Comparison of ENCODE assay signal across 22 cellular contexts in the genomic region with DNA sequence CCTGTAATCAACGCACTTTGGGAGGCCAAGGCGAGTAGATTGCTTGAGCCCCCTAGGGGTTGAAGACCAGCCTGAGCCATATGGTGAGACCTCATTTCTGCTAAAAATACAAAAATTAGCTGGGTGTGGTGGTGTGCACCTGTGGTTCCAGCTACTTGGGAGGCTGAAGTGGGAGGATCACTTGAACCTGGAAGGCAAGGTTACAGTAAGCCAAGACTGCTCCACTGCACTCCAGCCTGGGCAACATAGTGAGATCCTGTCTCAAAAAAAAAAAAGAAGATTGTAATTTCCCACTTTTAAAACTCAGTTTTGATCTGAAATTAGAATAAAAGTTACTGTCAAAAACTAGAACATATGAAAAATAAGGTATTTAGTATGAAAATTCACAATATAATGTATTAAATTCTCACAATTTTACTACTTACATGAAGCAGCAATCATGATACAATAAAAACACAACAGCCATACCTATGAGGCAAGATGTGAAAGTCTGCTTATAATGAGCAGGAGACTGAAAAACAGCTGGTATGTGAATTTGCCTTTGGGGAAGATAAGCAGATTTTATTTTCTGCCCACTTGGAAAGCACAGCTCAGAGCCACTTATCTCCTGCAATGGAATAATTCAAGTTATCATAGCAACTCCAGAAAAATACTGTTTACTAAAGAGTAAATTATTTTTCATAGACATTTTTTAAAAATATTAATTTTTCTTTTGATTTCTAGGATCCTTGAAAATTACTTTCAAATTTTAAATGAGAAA. TPM values are rescaled to one million over a fixed set of nuclear protein-coding genes. Genes with fewer than 3 reads are reported as not detected.
DNase-seq lines count a peak whose midpoint lies in the region; ATAC-seq and TF ChIP-seq lines count a peak whose summit lies in the region.
"Had no signal": no experiment of that assay in that cellular context is flagged by ENCODE, and none has a peak within 500 bp of the region (broad histone marks: within the 10 kb centered on the region; RNA-seq: fewer than 3 reads in every experiment).

No MANE protein-coding gene starts in this region.

- no peak overlapping the region for H2AFZ ChIP-seq in GM23338
- H2AFZ ChIP-seq: GM23248 had no signal

- no peak overlapping the region for H3K4ac ChIP-seq in mesendoderm (ENCODE audit: low read depth, low read length)

- H3F3A ChIP-seq in GM23338 (replicated peaks; ENCODE audit: low read depth), result 0 out of 2 replicates have a peak, but pooled peaks cover 7% of the 10 kb centered on the region

- H3K56ac ChIP-seq in mesendoderm (ENCODE audit: low read length), result no peak overlapping the region

- H4K8ac ChIP-seq in mesendoderm (ENCODE audit: low read depth, low read length), result no peak overlapping the region

- H3K79me1 ChIP-seq in mesendoderm (ENCODE audit: low read length), result no peaks in the 10 kb centered on the region

- H3K27ac Mint-ChIP-seq in GM23338, result no peak overlapping the region
- H3K27ac Mint-ChIP-seq in endodermal cell, result no peak overlapping the region
- H3K27ac Mint-ChIP-seq: CD8-positive, alpha-beta memory T cell; HFFc6; IgD-negative memory B cell had no signal

- H3K9ac ChIP-seq in endodermal cell (ENCODE audit: extremely low read depth, low read length, poor library complexity, severe bottlenecking), result no peak overlapping the region
- H3K9ac ChIP-seq in mesendoderm (ENCODE audit: low read length), result no peak overlapping the region
- H3K9ac ChIP-seq: GM23248 had no signal

- H3K4me3 Mint-ChIP-seq in GM23338 (no peak overlapping the region), endodermal cell (no peak overlapping the region)
- H3K4me3 Mint-ChIP-seq: CD4-positive, CD25-positive, alpha-beta regulatory T cell; CD8-positive, alpha-beta memory T cell; HFFc6; IgD-negative memory B cell had no signal

- H3K36me3 Mint-ChIP-seq in GM23338 (ENCODE audit: low read depth), result peaks cover 48% of the 10 kb centered on the region
- H3K36me3 Mint-ChIP-seq in endodermal cell (ENCODE audit: low read depth), result peaks cover 52% of the 10 kb centered on the region

- H3K27me3 ChIP-seq in GM23338 (ENCODE audit: insufficient read depth) (no peaks in the 10 kb centered on the region), endodermal cell (ENCODE audit: control insufficient read depth, insufficient read depth, low read length, poor library complexity, severe bottlenecking) (no peaks in the 10 kb centered on the region), mesendoderm (ENCODE audit: insufficient read depth, low read length, poor library complexity) (no peaks in the 10 kb centered on the region)
- H3K27me3 ChIP-seq: BE2C had no signal

- no peak overlapping the region for H2BK120ac ChIP-seq in mesendoderm (ENCODE audit: low read depth, low read length)

- H3K27me3 Mint-ChIP-seq in GM23338 (ENCODE audit: insufficient read depth, low read depth, poor library complexity), result no peaks in the 10 kb centered on the region
- H3K27me3 Mint-ChIP-seq in endodermal cell (ENCODE audit: insufficient read depth), result no peaks in the 10 kb centered on the region
- H3K27me3 Mint-ChIP-seq: CD4-positive, CD25-positive, alpha-beta regulatory T cell; CD8-positive, alpha-beta memory T cell; IgD-negative memory B cell had no signal

- no peak overlapping the region for H3K18ac ChIP-seq in mesendoderm (ENCODE audit: low read length)

- DNase-seq in GM23338 (ENCODE audit: low spot score) (peak; percentile 27), NCI-H69 (lab: John Stamatoyannopoulos, UW) (peak; percentile 1), endodermal cell (no peak), mesendoderm (peak; percentile 12), NCI-H226 (no peak)
- DNase-seq: ACHN; BE2C; C1 segment of cervical spinal cord; CD4-positive, CD25-positive, alpha-beta regulatory T cell; CD8-positive, alpha-beta memory T cell; COR-L47; DMS 273 treated with DMSO at 0.1 percent for 48 hours; DMS53; DND-41; EL; GM23248; HFFc6 had no signal

- peaks cover 28% of the 10 kb centered on the region; the same call in 1 of the 2 replicates for H3K36me3 ChIP-seq in GM23338 (ENCODE audit: insufficient read depth)
- H3K36me3 ChIP-seq in endodermal cell (ENCODE audit: control insufficient read depth, insufficient read depth, low read length), result peaks cover 43% of the 10 kb centered on the region
- H3K36me3 ChIP-seq in mesendoderm (ENCODE audit: control insufficient read depth, insufficient read depth, low read length), result no peaks in the 10 kb centered on the region

- H3K79me2 ChIP-seq in GM23338 (replicated peaks; ENCODE audit: insufficient read depth) (no peaks in the 10 kb centered on the region), mesendoderm (ENCODE audit: control insufficient read depth, insufficient read depth, low read length) (no peaks in the 10 kb centered on the region)

- H3K4me3 ChIP-seq in GM23338 (no peak overlapping the region), endodermal cell (ENCODE audit: low read length) (no peak overlapping the region), mesendoderm (ENCODE audit: low read length) (no peak overlapping the region)
- H3K4me3 ChIP-seq: GM23248 had no signal

- H2BK5ac ChIP-seq in mesendoderm (ENCODE audit: low read length), result no peak overlapping the region

- H3K4me2 ChIP-seq in GM23338 (no peak overlapping the region), mesendoderm (ENCODE audit: low read length) (no peak overlapping the region)

- H2AK5ac ChIP-seq in mesendoderm (ENCODE audit: low read length), result no peak overlapping the region

- H4K5ac ChIP-seq in mesendoderm (ENCODE audit: low read length), result no peak overlapping the region

- H3K4me1 ChIP-seq in GM23338 (ENCODE audit: insufficient read depth) (no peaks in the 10 kb centered on the region), endodermal cell (ENCODE audit: control insufficient read depth, insufficient read depth, low read length) (no peaks in the 10 kb centered on the region), mesendoderm (ENCODE audit: control insufficient read depth, low read depth, low read length) (no peaks in the 10 kb centered on the region)
- H3K4me1 ChIP-seq: BE2C had no signal

- H2BK15ac ChIP-seq in mesendoderm (replicated peaks; ENCODE audit: low read depth), result no peak overlapping the region

- TF ChIP-seq CTCF in GM23338 (conservative IDR thresholded peaks at IDR 0.05; ENCODE audit: low read depth in 2 of 2), result peak; percentile 41
- peak; percentile 45 for TF ChIP-seq CTCF in endodermal cell (conservative IDR thresholded peaks at IDR 0.05)

- 96% methylated on average over 2 of the region's 2 CpGs; no CpG with 5 or more reads in 1 of the 2 experiments for WGBS in endodermal cell (ENCODE audit: insufficient coverage in 1 of 2, insufficient read length in 1 of 2), 2 experiments
- WGBS in mesendoderm (ENCODE audit: extremely low coverage, insufficient coverage, low lambda C conversion rate), result no CpG with 5 or more reads among the region's 2 CpGs

- H3K9me3 Mint-ChIP-seq in GM23338 (no peaks in the 10 kb centered on the region), endodermal cell (peaks cover 2% of the 10 kb centered on the region)
- H3K9me3 Mint-ChIP-seq: CD4-positive, CD25-positive, alpha-beta regulatory T cell; CD8-positive, alpha-beta memory T cell; HFFc6; IgD-negative memory B cell had no signal

- H3K9me3 ChIP-seq in endodermal cell (ENCODE audit: control insufficient read depth, low read length), result no peaks in the 10 kb centered on the region
- H3K9me3 ChIP-seq: BE2C had no signal

- H3K27ac ChIP-seq in GM23338 (ENCODE audit: low read depth) (no peak overlapping the region), endodermal cell (ENCODE audit: low read depth, low read length) (no peak overlapping the region), mesendoderm (ENCODE audit: low read depth, low read length) (no peak overlapping the region)
- H3K27ac ChIP-seq: GM23248 had no signal

- ATAC-seq in GM23338 (no peak), GM18502 (IDR thresholded peaks at IDR 0.05; ENCODE audit: poor library complexity, unreplicated experiment) (no peak), HG03097 (IDR thresholded peaks at IDR 0.05; ENCODE audit: low FRiP score, unreplicated experiment) (no peak)
- ATAC-seq: HCT116, HepG2 had no signal

- H3K23ac ChIP-seq in mesendoderm (ENCODE audit: low read length), result no peak overlapping the region

- no peaks in the 10 kb centered on the region for H4K20me1 ChIP-seq in GM23338 (replicated peaks; ENCODE audit: insufficient read depth)

- no peaks in the 10 kb centered on the region for H3K9me2 ChIP-seq in GM23338 (ENCODE audit: insufficient read depth)

- no peaks in the 10 kb centered on the region for H3K4me1 Mint-ChIP-seq in GM23338
- H3K4me1 Mint-ChIP-seq in endodermal cell, result no peaks in the 10 kb centered on the region
- H3K4me1 Mint-ChIP-seq: CD4-positive, CD25-positive, alpha-beta regulatory T cell; CD8-positive, alpha-beta memory T cell; IgD-negative memory B cell had no signal

TF ChIP-seq in GM23338, 12 proteins besides CTCF, POLR2A, EP300 and RAD21 (continues in another document):
- TF ChIP-seq CREB1 (CRISPR knock-in tag; IDR thresholded peaks at IDR 0.05; ENCODE audit: low read depth) (no peak), NANOG (IDR thresholded peaks at IDR 0.05; ENCODE audit: borderline replicate concordance) (no peak), EZH2 (IDR thresholded peaks at IDR 0.05; ENCODE audit: low read depth, unreplicated experiment) (no peak), STAT1 (IDR thresholded peaks at IDR 0.05; ENCODE audit: unreplicated experiment) (no peak), ZNF114 (CRISPR knock-in tag; IDR thresholded peaks at IDR 0.05) (no peak)
- TF ChIP-seq, protein P1, sequence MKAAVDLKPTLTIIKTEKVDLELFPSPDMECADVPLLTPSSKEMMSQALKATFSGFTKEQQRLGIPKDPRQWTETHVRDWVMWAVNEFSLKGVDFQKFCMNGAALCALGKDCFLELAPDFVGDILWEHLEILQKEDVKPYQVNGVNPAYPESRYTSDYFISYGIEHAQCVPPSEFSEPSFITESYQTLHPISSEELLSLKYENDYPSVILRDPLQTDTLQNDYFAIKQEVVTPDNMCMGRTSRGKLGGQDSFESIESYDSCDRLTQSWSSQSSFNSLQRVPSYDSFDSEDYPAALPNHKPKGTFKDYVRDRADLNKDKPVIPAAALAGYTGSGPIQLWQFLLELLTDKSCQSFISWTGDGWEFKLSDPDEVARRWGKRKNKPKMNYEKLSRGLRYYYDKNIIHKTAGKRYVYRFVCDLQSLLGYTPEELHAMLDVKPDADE (IDR thresholded peaks at IDR 0.05), result no peak

RNA-seq across cellular contexts. Expression of gene ZGRF1, which starts 50.6 kb away (rescaled TPM):
- total RNA-seq in GM23338 (2014; rRNA removed; shearing (Covaris generic)), result 37.6 and 62.6 TPM in 2 replicates
- 28.9 and 41.7 TPM in 2 replicates for polyA plus RNA-seq in GM23338 (2016; fragmentation: Nextera tagmentation; extraction: Ambion mirVana)
- total RNA-seq in endodermal cell, result 10 to 100 TPM; 29.1 to 57.3 TPM
- polyA plus RNA-seq in endodermal cell (2013, experiment 1 of 2), result 25.4 TPM
- polyA plus RNA-seq in endodermal cell (2013, experiment 2 of 2), result 22.2 TPM
- polyA plus RNA-seq in mesendoderm (2013, experiment 1 of 2), result 28.8 TPM
- 27.5 TPM for polyA plus RNA-seq in mesendoderm (2013, experiment 2 of 2)

RNA-seq across cellular contexts. Expression of gene LARP7, which starts 50.8 kb away (rescaled TPM):
- total RNA-seq in GM23338 (2014; rRNA removed; shearing (Covaris generic)), result 25.8 and 26.6 TPM in 2 replicates
- polyA plus RNA-seq in GM23338 (2016; fragmentation: Nextera tagmentation; extraction: Ambion mirVana), result 133 and 157 TPM in 2 replicates
- 10 to 100 TPM; 36.1 to 52.0 TPM for total RNA-seq in endodermal cell
- 54.4 TPM for polyA plus RNA-seq in endodermal cell (2013, experiment 1 of 2)
- polyA plus RNA-seq in endodermal cell (2013, experiment 2 of 2), result 63.8 TPM
- 135 TPM for polyA plus RNA-seq in mesendoderm (2013, experiment 1 of 2)
- polyA plus RNA-seq in mesendoderm (2013, experiment 2 of 2), result 145 TPM

Comparison
In these comparisons a context has a peak if more than half of its experiments do, and no peak if none do; other contexts are left out.
1. DNase-seq: peak in GM23338 (single experiment), NCI-H69 (single experiment) and mesendoderm (single experiment); none in endodermal cell (single experiment) and NCI-H226 (single experiment).